ENCODE assay signal across 11 cellular contexts in genomic region chr1:154752273-154753030, GRCh38.
A peak's percentile ranks its signal among the peaks of the same experiment; 100 is the strongest.
DNase-seq lines count a peak whose midpoint lies in the region; ATAC-seq and TF ChIP-seq lines count a peak whose summit lies in the region.
"Had no signal": no experiment of that assay in that cellular context is flagged by ENCODE, and none has a peak within 500 bp of the region (broad histone marks: within the 10 kb centered on the region; RNA-seq: fewer than 3 reads in every experiment).

No MANE protein-coding gene starts in this region.

- no peak for TF ChIP-seq POLR2A in gastroesophageal sphincter (IDR thresholded peaks at IDR 0.05)

- TF ChIP-seq CTCF in 22Rv1 (IDR thresholded peaks at IDR 0.05) (peak; percentile 44), DOHH2 (IDR thresholded peaks at IDR 0.05; ENCODE audit: low read depth, low read length, poor library complexity, severe bottlenecking) (peak; percentile 37), PC-3 (conservative IDR thresholded peaks at IDR 0.05; ENCODE audit: low read depth, low read length) (peak; percentile 52), gastroesophageal sphincter (IDR thresholded peaks at IDR 0.05) (no peak), psoas muscle (IDR thresholded peaks at IDR 0.05) (no peak)

- BruUV-seq in PC-3 (replicated peaks; lab: Mats Ljungman, UMichigan), result no TSS peak

- no peak overlapping the region for H3K4me3 ChIP-seq in DOHH2 (ENCODE audit: low read length)
- no peak overlapping the region for H3K4me3 ChIP-seq in PC-3 (ENCODE audit: low read length)
- no peak overlapping the region for H3K4me3 ChIP-seq in gastroesophageal sphincter
- no peak overlapping the region for H3K4me3 ChIP-seq in psoas muscle

- CTCF ChIA-PET in PC-3 (lab: Charles Lee), result no interaction called here

- H3K79me2 ChIP-seq in DOHH2 (ENCODE audit: control insufficient read depth, low read length), result no peaks in the 10 kb centered on the region
- no peaks in the 10 kb centered on the region for H3K79me2 ChIP-seq in PC-3 (ENCODE audit: low read length)

- WGBS in gastroesophageal sphincter (ENCODE audit: low coverage in 1 of 2), 2 donors, result 50 to 78% methylated on average over 1 to 10 of the region's 12 CpGs
- 81 to 87% (median 85%) methylated on average over 12 of the region's 12 CpGs for WGBS in psoas muscle, 3 donors

- no peak for TF ChIP-seq EP300 in gastroesophageal sphincter (IDR thresholded peaks at IDR 0.05)

- H3K4me1 ChIP-seq in DOHH2 (ENCODE audit: control insufficient read depth, low read length), result peaks cover 12% of the 10 kb centered on the region
- no peaks in the 10 kb centered on the region for H3K4me1 ChIP-seq in PC-3 (ENCODE audit: insufficient read depth, low read length)
- H3K4me1 ChIP-seq in gastroesophageal sphincter, result peaks cover 0 to 23% (median 8%) of the 10 kb centered on the region in 3 donors
- H3K4me1 ChIP-seq in psoas muscle, result peaks cover 9% of the 10 kb centered on the region

- H4K20me1 ChIP-seq in DOHH2 (ENCODE audit: control insufficient read depth, insufficient read depth, low read depth, low read length), result peaks cover 4% of the 10 kb centered on the region; the same call in 1 of the 2 replicates
- no peaks in the 10 kb centered on the region for H4K20me1 ChIP-seq in PC-3 (ENCODE audit: low read length)

- H3K27me3 ChIP-seq in DOHH2 (ENCODE audit: control insufficient read depth, low read length) (no peaks in the 10 kb centered on the region), PC-3 (ENCODE audit: low read length) (peaks cover 65% of the 10 kb centered on the region), gastroesophageal sphincter (peaks cover 24% of the 10 kb centered on the region), psoas muscle (ENCODE audit: insufficient read depth in 3 of 3, low read length in 2 of 3) (no peaks in the 10 kb centered on the region)

- no peak overlapping the region for H2AFZ ChIP-seq in PC-3 (ENCODE audit: low read length)

- no peaks in the 10 kb centered on the region for H3F3A ChIP-seq in DOHH2 (ENCODE audit: control insufficient read depth, insufficient read depth)
- H3F3A ChIP-seq in PC-3 (ENCODE audit: low read length, unreplicated experiment), result no peaks in the 10 kb centered on the region

- POLR2A ChIA-PET in PC-3 (lab: Charles Lee; ENCODE audit: unreplicated experiment), result no interaction called here

- no peaks in the 10 kb centered on the region for H3K9me2 ChIP-seq in DOHH2 (replicated peaks; ENCODE audit: control insufficient read depth, low read length)
- no peaks in the 10 kb centered on the region for H3K9me2 ChIP-seq in PC-3 (replicated peaks; ENCODE audit: low read length)

- peak; percentile 23 for DNase-seq in PC-3
- DNase-seq in psoas muscle, result no peak
- DNase-seq in SW480 (ENCODE audit: low spot score), result no peak
- no peak for DNase-seq in DMS53 treated with DMSO at 0.1 percent for 48 hours (lab: John Stamatoyannopoulos, UW; ENCODE audit: unreplicated experiment)
- DNase-seq: activated CD4-positive, alpha-beta T cell treated with anti-CD3 and anti-CD28 coated beads for 1 hour; NCI-H2029 treated with DMSO at 0.1 percent for 48 hours had no signal

- no peak overlapping the region for H3K9ac ChIP-seq in PC-3 (ENCODE audit: low read length)

- H3K36me3 ChIP-seq in DOHH2 (ENCODE audit: control insufficient read depth, low read length) (peaks cover 48% of the 10 kb centered on the region), PC-3 (ENCODE audit: low read depth, low read length) (no peaks in the 10 kb centered on the region), gastroesophageal sphincter (no peaks in the 10 kb centered on the region), psoas muscle (ENCODE audit: insufficient read depth in 1 of 2, low read depth in 1 of 2) (no peaks in the 10 kb centered on the region)

- ATAC-seq in PC-3, result no peak
- ATAC-seq in gastroesophageal sphincter, result no peak
- no peak for ATAC-seq in GM19397 (IDR thresholded peaks at IDR 0.05; ENCODE audit: unreplicated experiment)
- no peak for ATAC-seq in psoas muscle
- ATAC-seq: esophagus mucosa had no signal

- H3K4me2 ChIP-seq in DOHH2 (ENCODE audit: low read length), result no peak overlapping the region
- H3K4me2 ChIP-seq in PC-3 (ENCODE audit: low read length), result no peak overlapping the region

- intact Hi-C loops in PC-3 (cut with micrococcal nuclease), result no loop called here
- intact Hi-C loops in psoas muscle (cut with DNase I), result loop anchor here in 1 of 2 donors (5.0 to 10.0 kb wide), 2 partner anchors 115 to 188 kb away; partner anchors contain the start of gene CHRNB2

- H3K27ac ChIP-seq in 22Rv1, result no peak overlapping the region
- H3K27ac ChIP-seq in DOHH2 (ENCODE audit: low read depth, low read length), result no peak overlapping the region
- H3K27ac ChIP-seq in PC-3 (ENCODE audit: low read length), result no peak overlapping the region
- H3K27ac ChIP-seq in gastroesophageal sphincter, result peak overlapping the region in 3 of 4 donors; percentile 20 to 25 (median 24)
- H3K27ac ChIP-seq in psoas muscle, result no peak overlapping the region

- no peaks in the 10 kb centered on the region for H3K9me3 ChIP-seq in DOHH2 (ENCODE audit: control insufficient read depth, insufficient read depth, low read length)
- no peaks in the 10 kb centered on the region for H3K9me3 ChIP-seq in PC-3 (ENCODE audit: low read length)
- no peaks in the 10 kb centered on the region for H3K9me3 ChIP-seq in gastroesophageal sphincter
- H3K9me3 ChIP-seq in psoas muscle, result no peaks in the 10 kb centered on the region

Comparison
In these comparisons a context has a peak if more than half of its experiments do, and no peak if none do; other contexts are left out.
1. H3K27ac ChIP-seq: peak in gastroesophageal sphincter (3 of 4); none in 22Rv1 (single experiment), DOHH2 (single experiment), PC-3 (single experiment) and psoas muscle (single experiment).
2. CTCF ChIP-seq: peak in 22Rv1 (single experiment), DOHH2 (single experiment) and PC-3 (single experiment); none in gastroesophageal sphincter (0 of 4) and psoas muscle (single experiment).